Comparison of ENCODE assay signal across 8 cellular contexts in genomic region chr22:22508274-22509176, GRCh38. TPM values are rescaled to one million over a fixed set of nuclear protein-coding genes. Genes with fewer than 3 reads are reported as not detected.
DNase-seq lines count a peak whose midpoint lies in the region; ATAC-seq lines count a peak whose summit lies in the region.

A gene with protein sequence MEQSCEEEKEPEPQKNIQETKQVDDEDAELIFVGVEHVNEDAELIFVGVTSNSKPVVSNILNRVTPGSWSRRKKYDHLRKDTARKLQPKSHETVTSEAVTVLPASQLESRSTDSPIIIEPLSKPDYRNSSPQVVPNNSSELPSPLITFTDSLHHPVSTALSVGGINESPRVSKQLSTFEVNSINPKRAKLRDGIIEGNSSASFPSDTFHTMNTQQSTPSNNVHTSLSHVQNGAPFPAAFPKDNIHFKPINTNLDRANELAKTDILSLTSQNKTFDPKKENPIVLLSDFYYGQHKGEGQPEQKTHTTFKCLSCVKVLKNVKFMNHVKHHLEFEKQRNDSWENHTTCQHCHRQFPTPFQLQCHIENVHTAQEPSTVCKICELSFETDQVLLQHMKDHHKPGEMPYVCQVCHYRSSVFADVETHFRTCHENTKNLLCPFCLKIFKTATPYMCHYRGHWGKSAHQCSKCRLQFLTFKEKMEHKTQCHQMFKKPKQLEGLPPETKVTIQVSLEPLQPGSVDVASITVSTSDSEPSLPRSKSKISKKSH (minus strand): TSS chr22:22508742. CDS start chr22:22489398, 19,344 bp downstream.

- POLR2A ChIA-PET in activated CD4-positive, alpha-beta T cell treated with anti-CD3 and anti-CD28 coated beads, Interleukin-2, amount 10 ng/mL, durations not matched to agents 7 days and 5 days (lab: Charles Lee) = no interaction called here

- peaks cover 12% of the 10 kb centered on the region for H3K4me1 Mint-ChIP-seq in activated CD4-positive, alpha-beta T cell treated with anti-CD3 and anti-CD28 coated beads, Interleukin-2, amount 10 ng/mL, durations not matched to agents 7 days and 5 days

- peaks cover 14% of the 10 kb centered on the region for H3K36me3 Mint-ChIP-seq in activated CD4-positive, alpha-beta T cell treated with anti-CD3 and anti-CD28 coated beads, Interleukin-2, amount 10 ng/mL, durations not matched to agents 7 days and 5 days (ENCODE audit: low read depth)

- H3K9me3 ChIP-seq in duodenal mucosa (ENCODE audit: control insufficient read depth in 1 of 2, low read length in 2 of 2) = no peaks in the 10 kb centered on the region

- H3K36me3 ChIP-seq in duodenal mucosa (ENCODE audit: control insufficient read depth in 1 of 2, insufficient read depth in 2 of 2, low read length in 2 of 2) = no peaks in the 10 kb centered on the region

- DNase-seq in NK-92 treated with Interleukin-12 subunit alpha and Interleukin-12 subunit beta, amount 100 ng/mL, for 24 hours (lab: John Stamatoyannopoulos, UW) = peak; percentile 55
- DNase-seq in NK-92 (lab: John Stamatoyannopoulos, UW; ENCODE audit: unreplicated experiment) (no peak), NCI-H2227 treated with DMSO at 0.1 percent for 48 hours (lab: John Stamatoyannopoulos, UW) (peak; percentile 76), lung microvascular endothelial cell (ENCODE audit: low read depth in 2 of 2) (peak; percentile 86 to 90)
- DNase-seq in activated CD4-positive, alpha-beta T cell treated with anti-CD3 and anti-CD28 coated beads, Interleukin-2, amount 10 ng/mL, durations not matched to agents 7 days and 5 days = peak; percentile 85
- DNase-seq in stimulated activated CD4-positive, alpha-beta T cell treated with anti-CD3 and anti-CD28 coated beads, TNF-alpha, amount 100 ng/mL, for 48 hours (ENCODE audit: low read depth in 3 of 3) = peak; percentile 65 to 77 (median 70)

- H3K27me3 Mint-ChIP-seq in activated CD4-positive, alpha-beta T cell treated with anti-CD3 and anti-CD28 coated beads, Interleukin-2, amount 10 ng/mL, durations not matched to agents 7 days and 5 days = peaks cover 20% of the 10 kb centered on the region

- peak within 1 kb of the TSS; percentile 79 for H3K4me3 Mint-ChIP-seq in activated CD4-positive, alpha-beta T cell treated with anti-CD3 and anti-CD28 coated beads, Interleukin-2, amount 10 ng/mL, durations not matched to agents 7 days and 5 days

- peaks cover 14% of the 10 kb centered on the region for H3K9me3 Mint-ChIP-seq in activated CD4-positive, alpha-beta T cell treated with anti-CD3 and anti-CD28 coated beads, Interleukin-2, amount 10 ng/mL, durations not matched to agents 7 days and 5 days

- no peak within 1 kb of the TSS for H3K27ac ChIP-seq in duodenal mucosa (ENCODE audit: low read depth, low read length)

- H3K9ac ChIP-seq in duodenal mucosa (ENCODE audit: low read depth in 1 of 2, low read length in 2 of 2) = peak within 1 kb of the TSS; percentile 26 to 76

- H3K27ac Mint-ChIP-seq in activated CD4-positive, alpha-beta T cell treated with anti-CD3 and anti-CD28 coated beads, Interleukin-2, amount 10 ng/mL, durations not matched to agents 7 days and 5 days = peak within 1 kb of the TSS; percentile 47

- peak; percentile 84 for ATAC-seq in HG03045 (IDR thresholded peaks at IDR 0.05; ENCODE audit: unreplicated experiment)

- H3K4me1 ChIP-seq in duodenal mucosa (ENCODE audit: control insufficient read depth in 1 of 2, insufficient read depth in 2 of 2, low read length in 2 of 2) = peaks cover 4% of the 10 kb centered on the region in 2 donors

- peak within 1 kb of the TSS; percentile 72 to 85 for H3K4me3 ChIP-seq in duodenal mucosa (ENCODE audit: low read depth in 1 of 2, low read length in 2 of 2)

- CTCF ChIA-PET in activated CD4-positive, alpha-beta T cell treated with anti-CD3 and anti-CD28 coated beads, Interleukin-2, amount 10 ng/mL, durations not matched to agents 7 days and 5 days (lab: Charles Lee) = interaction anchor here (0.7 to 1.5 kb wide), 9 partner anchors 9 to 84 kb away, joined by 3 to 7 read pairs (median 3); partner anchors contain the start of gene ZNF280A

- no peaks in the 10 kb centered on the region for H3K27me3 ChIP-seq in duodenal mucosa (ENCODE audit: control insufficient read depth in 1 of 2, insufficient read depth in 2 of 2, low read length in 2 of 2)

RNA-seq across cellular contexts. Expression of the gene that starts here (rescaled TPM):
- 1 to 10 TPM; 1.9 to 2.5 TPM for total RNA-seq in activated CD4-positive, alpha-beta T cell treated with anti-CD3 and anti-CD28 coated beads, Interleukin-2, amount 10 ng/mL, durations not matched to agents 7 days and 5 days
- total RNA-seq in lung microvascular endothelial cell = 0.20 and 0.22 TPM in 2 replicates

Comparison
In these comparisons a context has a peak if more than half of its experiments do, and no peak if none do; other contexts are left out.
1. Peak in DNase-seq in lung microvascular endothelial cell; RNA of the gene not detected or under 1 TPM.